Comparison of ENCODE assay signal across 36 cellular contexts in genomic region chr14:72901361-72901760, GRCh38. TPM values are rescaled to one million over a fixed set of nuclear protein-coding genes. Genes with fewer than 3 reads are reported as not detected.
"Had no signal": no experiment of that assay in that cellular context is flagged by ENCODE, and none has a peak within 500 bp of the region (broad histone marks: within the 10 kb centered on the region; RNA-seq: fewer than 3 reads in every experiment).

No MANE protein-coding gene starts in this region.

- DNase-seq: activated CD4-positive, alpha-beta memory T cell treated with anti-CD3 and anti-CD28 coated beads, Interleukin-2, amount 10 ng/mL, durations not matched to agents 7 days and 5 days; activated CD4-positive, alpha-beta T cell treated with anti-CD3 and anti-CD28 coated beads for 1 hour; activated CD4-positive, alpha-beta T cell treated with anti-CD3 and anti-CD28 coated beads for 48 hours; activated CD4-positive, CD25-positive, alpha-beta regulatory T cell; activated CD8-positive, alpha-beta memory T cell treated with anti-CD3 and anti-CD28 coated beads for 24 hours; activated CD8-positive, alpha-beta memory T cell treated with anti-CD3 and anti-CD28 coated beads, Interleukin-2, amount 10 ng/mL, durations not matched to agents 7 days and 5 days; activated CD8-positive, alpha-beta memory T cell treated with anti-CD3 and anti-CD28 coated beads, Interleukin-2, amount 50 U/mL, for 48 hours; activated effector memory CD4-positive, alpha-beta T cell treated with Interleukin-2 at 50 U/mL for 16 hours; activated naive CD4-positive, alpha-beta T cell treated with anti-CD3 and anti-CD28 coated beads, Interleukin-2, amount 50 U/mL, for 16 hours; activated naive CD8-positive, alpha-beta T cell treated with anti-CD3 and anti-CD28 coated beads for 36 hours; activated T-cell treated with anti-CD3 and anti-CD28 coated beads, Interleukin-2, amount 50 U/mL, for 48 hours; amniotic stem cell; aorta; brain microvascular endothelial cell; central memory CD4-positive, alpha-beta T cell; Karpas-422; MG63; NCI-H1048; NCI-H1105 treated with DMSO at 0.1 percent for 48 hours; NCI-H1436; NCI-H187; NCI-H2029 treated with DMSO at 0.1 percent for 48 hours; NCI-H2107; NCI-H2171; NCI-H510A; NCI-H526; NCI-H748 treated with DMSO at 0.1 percent for 48 hours; PC-9; SIG-M5; SW 1271; T-helper 1 cell; T1000; WERI-Rb-1 had no signal

- H3K4me3 Mint-ChIP-seq: activated CD4-positive, alpha-beta memory T cell treated with anti-CD3 and anti-CD28 coated beads, Interleukin-2, amount 10 ng/mL, durations not matched to agents 7 days and 5 days; activated CD8-positive, alpha-beta memory T cell treated with anti-CD3 and anti-CD28 coated beads, Interleukin-2, amount 10 ng/mL, durations not matched to agents 7 days and 5 days; activated naive CD8-positive, alpha-beta T cell treated with anti-CD3 and anti-CD28 coated beads for 36 hours had no signal

- H3K27ac ChIP-seq: brain microvascular endothelial cell, PC-9, RWPE1, WERI-Rb-1 had no signal

- ATAC-seq: activated CD8-positive, alpha-beta memory T cell treated with anti-CD3 and anti-CD28 coated beads, Interleukin-2, amount 10 ng/mL, durations not matched to agents 7 days and 5 days; K562; Right ventricle myocardium inferior had no signal

- H3K36me3 ChIP-seq: brain microvascular endothelial cell, MG63, WERI-Rb-1 had no signal

- H3K9me3 Mint-ChIP-seq: activated CD4-positive, alpha-beta memory T cell treated with anti-CD3 and anti-CD28 coated beads, Interleukin-2, amount 10 ng/mL, durations not matched to agents 7 days and 5 days; activated naive CD8-positive, alpha-beta T cell treated with anti-CD3 and anti-CD28 coated beads for 36 hours had no signal

- H3K27ac Mint-ChIP-seq: activated CD4-positive, alpha-beta memory T cell treated with anti-CD3 and anti-CD28 coated beads, Interleukin-2, amount 10 ng/mL, durations not matched to agents 7 days and 5 days; activated CD8-positive, alpha-beta memory T cell treated with anti-CD3 and anti-CD28 coated beads, Interleukin-2, amount 10 ng/mL, durations not matched to agents 7 days and 5 days; activated naive CD8-positive, alpha-beta T cell treated with anti-CD3 and anti-CD28 coated beads for 36 hours had no signal

- H3K9me3 ChIP-seq: MG63 had no signal

- H3K36me3 Mint-ChIP-seq: activated CD8-positive, alpha-beta memory T cell treated with anti-CD3 and anti-CD28 coated beads, Interleukin-2, amount 10 ng/mL, durations not matched to agents 7 days and 5 days; activated naive CD8-positive, alpha-beta T cell treated with anti-CD3 and anti-CD28 coated beads for 36 hours had no signal

- H3K27me3 ChIP-seq: brain microvascular endothelial cell, MG63 had no signal

- H3K4me2 ChIP-seq: PC-9 had no signal

- H3K4me1 Mint-ChIP-seq: activated naive CD8-positive, alpha-beta T cell treated with anti-CD3 and anti-CD28 coated beads for 36 hours had no signal

- H3K4me3 ChIP-seq: K562, MG63, PC-9 had no signal

- H2AFZ ChIP-seq: PC-9 had no signal

RNA-seq across cellular contexts. Expression of gene DPF3, which starts 7.5 kb away (rescaled TPM):
- total RNA-seq: PC-9 had no signal
